12 cellular contexts compared by ENCODE assay signal in the genomic region with DNA sequence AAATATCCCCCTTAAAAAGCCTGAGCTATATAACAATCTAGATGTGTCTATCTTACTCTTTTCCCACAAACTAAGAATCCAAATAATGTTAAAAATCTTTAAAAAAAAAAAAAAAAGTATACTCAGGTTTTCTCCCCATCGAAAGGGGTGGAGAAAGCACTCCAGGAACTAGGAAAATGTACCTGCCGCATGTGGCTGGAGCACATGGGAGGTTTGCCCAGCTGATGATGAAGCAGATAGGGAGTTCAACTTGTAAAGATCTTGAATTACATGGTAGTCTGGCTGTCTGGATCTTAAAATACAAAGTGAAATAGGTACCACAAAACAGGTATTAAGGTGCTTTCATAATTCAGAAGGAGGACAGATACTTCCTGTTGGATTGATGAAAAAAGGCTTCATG. TPM values are rescaled to one million over a fixed set of nuclear protein-coding genes. Genes with fewer than 3 reads are reported as not detected.
DNase-seq lines count a peak whose midpoint lies in the region; ATAC-seq and TF ChIP-seq lines count a peak whose summit lies in the region.
"Had no signal": no experiment of that assay in that cellular context is flagged by ENCODE, and none has a peak within 500 bp of the region (broad histone marks: within the 10 kb centered on the region; RNA-seq: fewer than 3 reads in every experiment).

No MANE protein-coding gene starts in this region.

- peaks cover 35% of the 10 kb centered on the region for H3K79me2 ChIP-seq in SU-DHL-6 (ENCODE audit: insufficient read depth, low read length)

- no peaks in the 10 kb centered on the region for H3K9me3 ChIP-seq in SU-DHL-6 (ENCODE audit: insufficient read depth, low read length)
- H3K9me3 ChIP-seq: uterus had no signal

- DNase-seq in activated naive CD4-positive, alpha-beta T cell treated with anti-CD3 and anti-CD28 coated beads, Interleukin-2, amount 10 ng/mL, durations not matched to agents 7 days and 5 days, result no peak
- DNase-seq in activated naive CD4-positive, alpha-beta T cell treated with Interleukin-2 at 50 U/mL for 16 hours, result no peak
- DNase-seq in glutamatergic neuron, result no peak
- no peak for DNase-seq in stimulated activated naive B cell treated with anti-CD40 and anti-IgM and Interleukin-4, amounts not matched to agents 10 μg/mL and 1 μg/mL and 100 μg/mL, for 72 hours
- DNase-seq in SW480 (ENCODE audit: low spot score), result no peak
- DNase-seq in NCI-H446 (lab: John Stamatoyannopoulos, UW), result no peak
- no peak for DNase-seq in KG1 (lab: John Stamatoyannopoulos, UW)
- DNase-seq: activated gamma-delta T cell treated with Interleukin-2 at 50 U/mL for 16 hours; effector memory CD4-positive, alpha-beta T cell; NCI-H524 treated with DMSO at 0.1 percent for 48 hours; uterus had no signal

- CTCF ChIA-PET in activated naive CD4-positive, alpha-beta T cell treated with anti-CD3 and anti-CD28 coated beads, Interleukin-2, amount 10 ng/mL, durations not matched to agents 7 days and 5 days (lab: Charles Lee), result interaction anchor here (1.2 kb wide), 1 partner anchor 10 kb away, joined by 3 read pairs; no protein-coding TSS in a partner anchor

- H3K9me3 Mint-ChIP-seq in activated naive CD4-positive, alpha-beta T cell treated with anti-CD3 and anti-CD28 coated beads, Interleukin-2, amount 10 ng/mL, durations not matched to agents 7 days and 5 days, result no peaks in the 10 kb centered on the region
- H3K9me3 Mint-ChIP-seq in glutamatergic neuron (ENCODE audit: unreplicated experiment), result peaks cover 6% of the 10 kb centered on the region
- H3K9me3 Mint-ChIP-seq in stimulated activated naive B cell treated with anti-CD40 and anti-IgM and Interleukin-4, amounts not matched to agents 10 μg/mL and 1 μg/mL and 100 μg/mL, for 72 hours, result no peaks in the 10 kb centered on the region

- no peak for ATAC-seq in stimulated activated naive B cell treated with anti-CD40 and anti-IgM and Interleukin-4, amounts not matched to agents 10 μg/mL and 1 μg/mL and 100 μg/mL, for 72 hours (replicated peaks)

- no peak overlapping the region for H3K27ac Mint-ChIP-seq in activated naive CD4-positive, alpha-beta T cell treated with anti-CD3 and anti-CD28 coated beads, Interleukin-2, amount 10 ng/mL, durations not matched to agents 7 days and 5 days
- peak overlapping the region; percentile 35 for H3K27ac Mint-ChIP-seq in glutamatergic neuron (ENCODE audit: unreplicated experiment)
- no peak overlapping the region for H3K27ac Mint-ChIP-seq in stimulated activated naive B cell treated with anti-CD40 and anti-IgM and Interleukin-4, amounts not matched to agents 10 μg/mL and 1 μg/mL and 100 μg/mL, for 72 hours

- peaks cover 8% of the 10 kb centered on the region for H3K36me3 Mint-ChIP-seq in activated naive CD4-positive, alpha-beta T cell treated with anti-CD3 and anti-CD28 coated beads, Interleukin-2, amount 10 ng/mL, durations not matched to agents 7 days and 5 days
- no peaks in the 10 kb centered on the region for H3K36me3 Mint-ChIP-seq in glutamatergic neuron (ENCODE audit: unreplicated experiment)
- peaks cover 8 to 21% of the 10 kb centered on the region in 2 donors for H3K36me3 Mint-ChIP-seq in stimulated activated naive B cell treated with anti-CD40 and anti-IgM and Interleukin-4, amounts not matched to agents 10 μg/mL and 1 μg/mL and 100 μg/mL, for 72 hours

- peaks cover 3% of the 10 kb centered on the region; the same call in 1 of the 2 replicates for H3F3A ChIP-seq in SU-DHL-6 (ENCODE audit: insufficient read depth)

- H3K4me1 Mint-ChIP-seq in activated naive CD4-positive, alpha-beta T cell treated with anti-CD3 and anti-CD28 coated beads, Interleukin-2, amount 10 ng/mL, durations not matched to agents 7 days and 5 days, result peaks cover 35% of the 10 kb centered on the region
- peaks cover 4% of the 10 kb centered on the region for H3K4me1 Mint-ChIP-seq in glutamatergic neuron (ENCODE audit: low read depth, unreplicated experiment)
- peaks cover 20 to 40% of the 10 kb centered on the region in 2 donors for H3K4me1 Mint-ChIP-seq in stimulated activated naive B cell treated with anti-CD40 and anti-IgM and Interleukin-4, amounts not matched to agents 10 μg/mL and 1 μg/mL and 100 μg/mL, for 72 hours

- peak overlapping the region; percentile 87 for H3K9ac ChIP-seq in SU-DHL-6 (ENCODE audit: low read length)

- H3K27ac ChIP-seq in SU-DHL-6 (ENCODE audit: low read depth, low read length), result no peak overlapping the region
- H3K27ac ChIP-seq: uterus had no signal

- H3K27me3 Mint-ChIP-seq in activated naive CD4-positive, alpha-beta T cell treated with anti-CD3 and anti-CD28 coated beads, Interleukin-2, amount 10 ng/mL, durations not matched to agents 7 days and 5 days, result peaks cover 18% of the 10 kb centered on the region
- H3K27me3 Mint-ChIP-seq in glutamatergic neuron (ENCODE audit: unreplicated experiment), result peaks cover 8% of the 10 kb centered on the region
- H3K27me3 Mint-ChIP-seq in stimulated activated naive B cell treated with anti-CD40 and anti-IgM and Interleukin-4, amounts not matched to agents 10 μg/mL and 1 μg/mL and 100 μg/mL, for 72 hours, result no peaks in the 10 kb centered on the region

- H3K4me3 Mint-ChIP-seq in activated naive CD4-positive, alpha-beta T cell treated with anti-CD3 and anti-CD28 coated beads, Interleukin-2, amount 10 ng/mL, durations not matched to agents 7 days and 5 days, result peak overlapping the region; percentile 75
- peak overlapping the region; percentile 76 for H3K4me3 Mint-ChIP-seq in glutamatergic neuron (ENCODE audit: unreplicated experiment)
- H3K4me3 Mint-ChIP-seq in stimulated activated naive B cell treated with anti-CD40 and anti-IgM and Interleukin-4, amounts not matched to agents 10 μg/mL and 1 μg/mL and 100 μg/mL, for 72 hours, result peak overlapping the region; percentile 50 to 84

- H2AFZ ChIP-seq in SU-DHL-6 (ENCODE audit: low read depth, low read length, severe bottlenecking), result no peak overlapping the region

- H3K36me3 ChIP-seq in SU-DHL-6 (ENCODE audit: low read length), result peaks cover 3% of the 10 kb centered on the region; the same call in 1 of the 2 replicates
- H3K36me3 ChIP-seq: uterus had no signal

- no peaks in the 10 kb centered on the region for H4K20me1 ChIP-seq in SU-DHL-6 (ENCODE audit: low read depth, low read length)

- H3K9me2 ChIP-seq in SU-DHL-6 (replicated peaks; ENCODE audit: insufficient read depth, low read length), result no peaks in the 10 kb centered on the region

- H3K27me3 ChIP-seq in SU-DHL-6 (ENCODE audit: low read length), result no peaks in the 10 kb centered on the region
- H3K27me3 ChIP-seq: uterus had no signal

- peak overlapping the region; percentile 97 for H3K4me3 ChIP-seq in SU-DHL-6 (ENCODE audit: insufficient read depth, low read length, poor library complexity, severe bottlenecking)

- peak overlapping the region; percentile 66 for H3K4me2 ChIP-seq in SU-DHL-6 (ENCODE audit: low read depth, low read length, poor library complexity, severe bottlenecking)

- TF ChIP-seq CTCF in SU-DHL-6 (IDR thresholded peaks at IDR 0.05; ENCODE audit: insufficient read depth, low read length, poor library complexity, severe bottlenecking), result no peak
- no peak for TF ChIP-seq CTCF in glutamatergic neuron (IDR thresholded peaks at IDR 0.05; ENCODE audit: partially characterized antibody, unreplicated experiment)

RNA-seq across cellular contexts. Expression of a gene that starts 8.8 kb away (rescaled TPM):
- total RNA-seq in glutamatergic neuron (ENCODE audit: unreplicated experiment), result not detected

RNA-seq across cellular contexts. Expression of a gene that starts 9.0 kb away (rescaled TPM):
- total RNA-seq in glutamatergic neuron (ENCODE audit: unreplicated experiment), result 3.1 TPM

RNA-seq across cellular contexts. Expression of a gene that starts 17.7 kb away (rescaled TPM):
- 316 TPM for total RNA-seq in glutamatergic neuron (ENCODE audit: unreplicated experiment)

RNA-seq across cellular contexts. Expression of a gene that starts 31.9 kb away (rescaled TPM):
- total RNA-seq in glutamatergic neuron (ENCODE audit: unreplicated experiment), result not detected
